Comparison of ENCODE assay signal across 8 cellular contexts in the genomic region with DNA sequence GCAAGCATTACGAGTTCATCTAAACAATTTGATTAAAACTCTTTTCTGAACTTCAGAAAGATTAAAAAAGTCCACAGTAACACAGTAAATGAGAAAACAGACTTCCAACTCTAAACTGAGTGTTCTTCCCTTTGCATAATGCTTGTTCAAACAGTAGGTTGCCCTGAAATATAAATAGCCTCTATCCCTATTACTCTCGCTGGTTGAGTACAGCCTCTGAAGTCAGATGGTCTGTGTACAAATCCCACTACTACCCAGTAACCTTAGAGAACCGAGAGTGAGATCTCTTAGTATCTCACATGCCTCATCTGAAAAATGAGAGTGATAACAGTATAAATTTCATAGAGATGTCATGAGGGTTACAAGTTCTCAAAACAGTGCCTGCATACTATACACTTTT.
"Had no signal": no experiment of that assay in that cellular context is flagged by ENCODE, and none has a peak within 500 bp of the region (broad histone marks: within the 10 kb centered on the region; RNA-seq: fewer than 3 reads in every experiment).

No MANE protein-coding gene starts in this region.

- H3K4me1 Mint-ChIP-seq: IgD-negative memory B cell had no signal

- H3K27ac Mint-ChIP-seq: IgD-negative memory B cell had no signal

- H3K36me3 Mint-ChIP-seq: IgD-negative memory B cell had no signal

- H3K4me3 Mint-ChIP-seq: IgD-negative memory B cell had no signal

- H3K27me3 Mint-ChIP-seq: IgD-negative memory B cell had no signal

- FAIRE-seq: HepG2, HTR-8/SVneo, K562 had no signal

- H3K4me3 ChIP-seq: K562 had no signal

- H3K27ac ChIP-seq: HL-60 had no signal

- DNase-seq: IMR-90, KBM-7, KG1 had no signal
